In genomic region chr2:87455209-87455842, GRCh38 we compare ENCODE assay signal across 8 cellular contexts.
DNase-seq lines count a peak whose midpoint lies in the region; ATAC-seq, FAIRE-seq and TF ChIP-seq lines count a peak whose summit lies in the region.
"Not testable (repeated sequence)": the region's sequence is repeated elsewhere in the genome, so short reads cannot be mapped to it uniquely, and the experiment has no call there.

No MANE protein-coding gene starts in this region.

- TSS peak; percentile 21 for BruUV-seq in endothelial cell of umbilical vein (replicated peaks; lab: Mats Ljungman, UMichigan)

- H3K27me3 ChIP-seq in CD4-positive, alpha-beta memory T cell (ENCODE audit: insufficient read depth, low read length); endothelial cell of umbilical vein (ENCODE audit: control insufficient read depth in 2 of 2, insufficient read depth in 2 of 2, low read length in 2 of 2): not testable (repeated sequence)

- dilution Hi-C loops in endothelial cell of umbilical vein (cut with MboI; ENCODE audit: extremely low pct_ligation_motif_present, low sequenced_read_pairs), result not testable (repeated sequence)

- TF ChIP-seq POLR2A in endothelial cell of umbilical vein (IDR thresholded peaks at IDR 0.05; ENCODE audit: low read depth, low read length), result not testable (repeated sequence)

- H3K9ac ChIP-seq in endothelial cell of umbilical vein (replicated peaks; ENCODE audit: extremely low read depth, insufficient read depth, low read length), result not testable (repeated sequence)

- H3K27ac Mint-ChIP-seq in CD4-positive, alpha-beta memory T cell, result peak overlapping the region in 3 of 7 donors; percentile 6 to 74 (median 51)
- H3K27ac Mint-ChIP-seq in activated T-cell treated with anti-CD3 and anti-CD28 coated beads, Interleukin-2, amount 50 U/mL, for 72 hours, result peak overlapping the region; percentile 90
- not testable (repeated sequence) for H3K27ac Mint-ChIP-seq in memory B cell; stimulated activated memory B cell treated with anti-CD40 and anti-IgM and Interleukin-4, amounts not matched to agents 10 μg/mL and 1 μg/mL and 100 μg/mL, for 72 hours

- not testable (repeated sequence) for H3K9me1 ChIP-seq in endothelial cell of umbilical vein (replicated peaks; ENCODE audit: control insufficient read depth, extremely low read depth, insufficient read depth, low read length)

- H4K20me1 ChIP-seq in endothelial cell of umbilical vein (replicated peaks; ENCODE audit: control insufficient read depth, extremely low read depth, insufficient read depth, low read length), result not testable (repeated sequence)

- not testable (repeated sequence) for H3K36me3 ChIP-seq in CD4-positive, alpha-beta memory T cell (ENCODE audit: insufficient read depth, low read length); KOPT-K1 (ENCODE audit: insufficient read depth, low read length); endothelial cell of umbilical vein (ENCODE audit: control insufficient read depth in 2 of 2, extremely low read depth in 1 of 2, insufficient read depth in 2 of 2, low read length in 2 of 2)

- H3K27ac ChIP-seq in CD4-positive, alpha-beta memory T cell (ENCODE audit: low read depth, low read length), result not testable (repeated sequence)
- H3K27ac ChIP-seq in KOPT-K1 (ENCODE audit: low read depth, low read length, poor library complexity, severe bottlenecking) (peak overlapping the region; percentile 80), endothelial cell of umbilical vein (ENCODE audit: insufficient read depth, low read depth, low read length) (peak overlapping the region; percentile 87)

- peaks cover 18% of the 10 kb centered on the region for H3K4me1 ChIP-seq in CD4-positive, alpha-beta memory T cell (ENCODE audit: insufficient read depth, low read length)
- peaks cover 25% of the 10 kb centered on the region for H3K4me1 ChIP-seq in endothelial cell of umbilical vein (ENCODE audit: control insufficient read depth, extremely low read depth, insufficient read depth, low read length)

- intact Hi-C loops in CD4-positive, alpha-beta memory T cell (cut with micrococcal nuclease); endothelial cell of umbilical vein (cut with micrococcal nuclease): not testable (repeated sequence)

- TF ChIP-seq CTCF in endothelial cell of umbilical vein (IDR thresholded peaks at IDR 0.05; ENCODE audit: extremely low read depth in 1 of 2, insufficient read depth in 1 of 2, low read depth in 1 of 2, low read length in 2 of 2), result not testable (repeated sequence)

- not testable (repeated sequence) for DNase-seq in CD4-positive, alpha-beta memory T cell; activated T-cell treated with anti-CD3 and anti-CD28 coated beads, Interleukin-2, amount 50 U/mL, for 72 hours; endothelial cell of umbilical vein (ENCODE audit: low read depth, low spot score); memory B cell (ENCODE audit: low spot score in 2 of 2)

- not testable (repeated sequence) for H2AFZ ChIP-seq in endothelial cell of umbilical vein (ENCODE audit: low read depth, low read length)

- peak; percentile 94 for FAIRE-seq in endothelial cell of umbilical vein (lab: Jason Lieb, UNC)

- CTCF ChIA-PET in CD4-positive, alpha-beta memory T cell (lab: Charles Lee; ENCODE audit: partially characterized antibody); endothelial cell of umbilical vein (lab: Charles Lee): not testable (repeated sequence)

- not testable (repeated sequence) for H3K27me3 Mint-ChIP-seq in CD4-positive, alpha-beta memory T cell; activated T-cell treated with anti-CD3 and anti-CD28 coated beads, Interleukin-2, amount 50 U/mL, for 72 hours (ENCODE audit: low read depth); memory B cell; stimulated activated memory B cell treated with anti-CD40 and anti-IgM and Interleukin-4, amounts not matched to agents 10 μg/mL and 1 μg/mL and 100 μg/mL, for 72 hours

- H3K4me3 ChIP-seq in CD4-positive, alpha-beta memory T cell (ENCODE audit: low read length in 2 of 2), result peak overlapping the region in 1 of 2 donors; percentile 45
- H3K4me3 ChIP-seq in endothelial cell of umbilical vein (replicated peaks in 1 of 3; ENCODE audit: insufficient read depth in 1 of 3, low read depth in 1 of 3, low read length in 3 of 3), result peak overlapping the region; percentile 38 to 71 (median 53)

- H3K4me1 Mint-ChIP-seq in CD4-positive, alpha-beta memory T cell, result peaks cover 3 to 15% (median 9%) of the 10 kb centered on the region in 4 donors
- H3K4me1 Mint-ChIP-seq in activated T-cell treated with anti-CD3 and anti-CD28 coated beads, Interleukin-2, amount 50 U/mL, for 72 hours (ENCODE audit: low read depth), result peaks cover 16% of the 10 kb centered on the region
- not testable (repeated sequence) for H3K4me1 Mint-ChIP-seq in memory B cell; stimulated activated memory B cell treated with anti-CD40 and anti-IgM and Interleukin-4, amounts not matched to agents 10 μg/mL and 1 μg/mL and 100 μg/mL, for 72 hours

- H3K4me3 Mint-ChIP-seq in CD4-positive, alpha-beta memory T cell, result peak overlapping the region; percentile 57 to 83 (median 74)
- peak overlapping the region; percentile 37 to 73 for H3K4me3 Mint-ChIP-seq in activated T-cell treated with anti-CD3 and anti-CD28 coated beads, Interleukin-2, amount 50 U/mL, for 72 hours
- peak overlapping the region; percentile 69 for H3K4me3 Mint-ChIP-seq in memory B cell
- H3K4me3 Mint-ChIP-seq in stimulated activated memory B cell treated with anti-CD40 and anti-IgM and Interleukin-4, amounts not matched to agents 10 μg/mL and 1 μg/mL and 100 μg/mL, for 72 hours, result peak overlapping the region; percentile 60

- POLR2A ChIA-PET in CD4-positive, alpha-beta memory T cell (lab: Charles Lee; ENCODE audit: partially characterized antibody); endothelial cell of umbilical vein (lab: Charles Lee): not testable (repeated sequence)

- not testable (repeated sequence) for H3K4me2 ChIP-seq in endothelial cell of umbilical vein (ENCODE audit: insufficient read depth, low read length)

- peaks cover 26% of the 10 kb centered on the region for H3K79me2 ChIP-seq in endothelial cell of umbilical vein (ENCODE audit: control insufficient read depth, insufficient read depth, low read length)

- not testable (repeated sequence) for H3K36me3 Mint-ChIP-seq in CD4-positive, alpha-beta memory T cell; activated T-cell treated with anti-CD3 and anti-CD28 coated beads, Interleukin-2, amount 50 U/mL, for 72 hours (ENCODE audit: insufficient read depth in 2 of 2); memory B cell; stimulated activated memory B cell treated with anti-CD40 and anti-IgM and Interleukin-4, amounts not matched to agents 10 μg/mL and 1 μg/mL and 100 μg/mL, for 72 hours

- not testable (repeated sequence) for H3K9me3 ChIP-seq in CD4-positive, alpha-beta memory T cell (ENCODE audit: control insufficient read depth in 1 of 2, low read length in 2 of 2); KOPT-K1 (ENCODE audit: insufficient read depth, low read length, poor library complexity, severe bottlenecking); endothelial cell of umbilical vein (replicated peaks; ENCODE audit: control insufficient read depth, insufficient read depth, low read length)

- H3K9me3 Mint-ChIP-seq in CD4-positive, alpha-beta memory T cell; activated T-cell treated with anti-CD3 and anti-CD28 coated beads, Interleukin-2, amount 50 U/mL, for 72 hours; memory B cell; stimulated activated memory B cell treated with anti-CD40 and anti-IgM and Interleukin-4, amounts not matched to agents 10 μg/mL and 1 μg/mL and 100 μg/mL, for 72 hours: not testable (repeated sequence)

- ATAC-seq in GM19452 (IDR thresholded peaks at IDR 0.05; ENCODE audit: unreplicated experiment) (peak; percentile 39), HG02884 (IDR thresholded peaks at IDR 0.05; ENCODE audit: unreplicated experiment) (peak; percentile 46), memory B cell (ENCODE audit: low read depth) (peak; percentile 43)
- peak; percentile 26 to 29 for ATAC-seq in activated T-cell treated with anti-CD3 and anti-CD28 coated beads, Interleukin-2, amount 50 U/mL, for 72 hours (replicated peaks in 1 of 2)
- peak; percentile 57 for ATAC-seq in stimulated activated memory B cell treated with anti-CD40 and anti-IgM and Interleukin-4, amounts not matched to agents 10 μg/mL and 1 μg/mL and 100 μg/mL, for 72 hours
